24 cellular contexts compared by ENCODE assay signal in the genomic region with DNA sequence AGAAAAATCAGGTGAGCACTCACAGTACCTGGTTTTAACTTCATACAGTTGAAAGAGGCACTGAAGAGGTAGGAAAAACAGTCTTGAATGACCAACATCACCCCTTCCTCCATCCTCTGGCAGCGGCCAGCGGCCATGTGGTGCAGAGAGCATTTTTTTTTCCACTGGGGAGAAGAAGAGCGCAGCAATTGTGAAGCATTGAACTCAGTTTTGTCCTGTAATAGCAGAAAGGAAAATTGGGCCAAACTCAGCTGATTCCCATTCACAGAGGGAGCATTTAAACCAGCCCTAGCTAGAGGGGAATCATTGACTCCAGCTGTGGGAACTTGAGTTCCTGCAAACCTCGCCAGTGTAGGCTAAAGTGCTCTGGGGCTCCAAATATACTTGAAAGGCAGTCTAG.
"Had no signal": no experiment of that assay in that cellular context is flagged by ENCODE, and none has a peak within 500 bp of the region (broad histone marks: within the 10 kb centered on the region; RNA-seq: fewer than 3 reads in every experiment).

No MANE protein-coding gene starts in this region.

- ATAC-seq: HepG2 had no signal

- H3K27ac ChIP-seq: SJSA1, SK-N-MC had no signal

- H3K36me3 ChIP-seq: MG63, SJSA1 had no signal

- H3K27me3 ChIP-seq: MG63, SJSA1 had no signal

- DNase-seq: IMR-90, Karpas-422, KG1, MG63, NCI-H1092, NCI-H1105 treated with DMSO at 0.1 percent for 48 hours, NCI-H1417 treated with DMSO at 0.1 percent for 48 hours, NCI-H187, NCI-H2029, NCI-H2081 treated with DMSO at 0.1 percent for 48 hours, NCI-H2171, NCI-H226, NCI-H446, NCI-H510A, NCI-H524 treated with DMSO at 0.1 percent for 48 hours, NCI-H69, NCI-H774, Right ventricle myocardium superior, RPMI8226, SIG-M5 had no signal

- H3K4me1 ChIP-seq: SJSA1 had no signal

- FAIRE-seq: HepG2, RCC 7860 had no signal

- H3K4me3 ChIP-seq: MG63, SJSA1, SK-N-MC had no signal

- H3K9me3 ChIP-seq: MG63, SJSA1 had no signal
